In the genomic region with DNA sequence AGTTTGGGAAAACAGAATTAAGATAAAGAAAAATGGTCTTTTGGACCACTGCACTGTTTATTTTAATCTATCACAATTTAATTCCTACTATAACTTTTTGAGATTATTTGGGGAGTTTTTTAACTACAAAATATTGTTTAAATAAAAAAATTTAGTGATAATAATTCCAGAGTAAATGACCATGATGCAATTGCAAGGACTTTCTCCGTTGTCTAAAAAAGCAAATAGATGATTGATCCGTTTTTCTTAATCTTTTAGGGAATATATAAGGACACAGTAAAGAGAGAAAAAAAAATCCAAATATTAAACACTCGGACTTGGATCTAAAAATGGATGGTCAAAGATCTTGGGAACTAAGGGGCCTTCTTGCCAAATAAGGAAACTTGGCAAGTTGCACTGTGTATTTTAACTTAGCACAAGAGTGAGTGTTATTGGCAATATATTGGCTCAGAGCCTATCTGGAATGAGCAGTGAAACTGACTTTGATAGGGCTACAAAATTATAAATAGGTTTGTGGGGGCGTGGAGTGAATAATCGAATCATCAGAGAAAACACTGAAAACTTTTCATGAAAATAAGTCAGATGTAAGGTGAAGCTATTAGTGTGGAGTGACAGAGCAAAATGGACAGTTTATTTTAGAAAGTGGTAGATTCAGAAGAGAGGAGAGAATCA, we compare ENCODE assay signal across 1 cellular context.
TF ChIP-seq lines count a peak whose summit lies in the region.

No MANE protein-coding gene starts in this region.

TF ChIP-seq in K562, 482 proteins besides CTCF, POLR2A, EP300 and RAD21 (continued from another document and continues in another):
- TF ChIP-seq, protein P1, sequence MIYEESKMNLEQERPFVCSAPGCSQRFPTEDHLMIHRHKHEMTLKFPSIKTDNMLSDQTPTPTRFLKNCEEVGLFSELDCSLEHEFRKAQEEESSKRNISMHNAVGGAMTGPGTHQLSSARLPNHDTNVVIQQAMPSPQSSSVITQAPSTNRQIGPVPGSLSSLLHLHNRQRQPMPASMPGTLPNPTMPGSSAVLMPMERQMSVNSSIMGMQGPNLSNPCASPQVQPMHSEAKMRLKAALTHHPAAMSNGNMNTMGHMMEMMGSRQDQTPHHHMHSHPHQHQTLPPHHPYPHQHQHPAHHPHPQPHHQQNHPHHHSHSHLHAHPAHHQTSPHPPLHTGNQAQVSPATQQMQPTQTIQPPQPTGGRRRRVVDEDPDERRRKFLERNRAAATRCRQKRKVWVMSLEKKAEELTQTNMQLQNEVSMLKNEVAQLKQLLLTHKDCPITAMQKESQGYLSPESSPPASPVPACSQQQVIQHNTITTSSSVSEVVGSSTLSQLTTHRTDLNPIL (CRISPR knock-in tag; IDR thresholded peaks at IDR 0.05), result no peak
- TF ChIP-seq GABPA (tag; conservative IDR thresholded peaks at IDR 0.05; ENCODE audit: low read depth), result no peak
- TF ChIP-seq, protein P2, sequence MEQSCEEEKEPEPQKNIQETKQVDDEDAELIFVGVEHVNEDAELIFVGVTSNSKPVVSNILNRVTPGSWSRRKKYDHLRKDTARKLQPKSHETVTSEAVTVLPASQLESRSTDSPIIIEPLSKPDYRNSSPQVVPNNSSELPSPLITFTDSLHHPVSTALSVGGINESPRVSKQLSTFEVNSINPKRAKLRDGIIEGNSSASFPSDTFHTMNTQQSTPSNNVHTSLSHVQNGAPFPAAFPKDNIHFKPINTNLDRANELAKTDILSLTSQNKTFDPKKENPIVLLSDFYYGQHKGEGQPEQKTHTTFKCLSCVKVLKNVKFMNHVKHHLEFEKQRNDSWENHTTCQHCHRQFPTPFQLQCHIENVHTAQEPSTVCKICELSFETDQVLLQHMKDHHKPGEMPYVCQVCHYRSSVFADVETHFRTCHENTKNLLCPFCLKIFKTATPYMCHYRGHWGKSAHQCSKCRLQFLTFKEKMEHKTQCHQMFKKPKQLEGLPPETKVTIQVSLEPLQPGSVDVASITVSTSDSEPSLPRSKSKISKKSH (CRISPR knock-in tag; IDR thresholded peaks at IDR 0.05), result no peak
- TF ChIP-seq, protein P3, sequence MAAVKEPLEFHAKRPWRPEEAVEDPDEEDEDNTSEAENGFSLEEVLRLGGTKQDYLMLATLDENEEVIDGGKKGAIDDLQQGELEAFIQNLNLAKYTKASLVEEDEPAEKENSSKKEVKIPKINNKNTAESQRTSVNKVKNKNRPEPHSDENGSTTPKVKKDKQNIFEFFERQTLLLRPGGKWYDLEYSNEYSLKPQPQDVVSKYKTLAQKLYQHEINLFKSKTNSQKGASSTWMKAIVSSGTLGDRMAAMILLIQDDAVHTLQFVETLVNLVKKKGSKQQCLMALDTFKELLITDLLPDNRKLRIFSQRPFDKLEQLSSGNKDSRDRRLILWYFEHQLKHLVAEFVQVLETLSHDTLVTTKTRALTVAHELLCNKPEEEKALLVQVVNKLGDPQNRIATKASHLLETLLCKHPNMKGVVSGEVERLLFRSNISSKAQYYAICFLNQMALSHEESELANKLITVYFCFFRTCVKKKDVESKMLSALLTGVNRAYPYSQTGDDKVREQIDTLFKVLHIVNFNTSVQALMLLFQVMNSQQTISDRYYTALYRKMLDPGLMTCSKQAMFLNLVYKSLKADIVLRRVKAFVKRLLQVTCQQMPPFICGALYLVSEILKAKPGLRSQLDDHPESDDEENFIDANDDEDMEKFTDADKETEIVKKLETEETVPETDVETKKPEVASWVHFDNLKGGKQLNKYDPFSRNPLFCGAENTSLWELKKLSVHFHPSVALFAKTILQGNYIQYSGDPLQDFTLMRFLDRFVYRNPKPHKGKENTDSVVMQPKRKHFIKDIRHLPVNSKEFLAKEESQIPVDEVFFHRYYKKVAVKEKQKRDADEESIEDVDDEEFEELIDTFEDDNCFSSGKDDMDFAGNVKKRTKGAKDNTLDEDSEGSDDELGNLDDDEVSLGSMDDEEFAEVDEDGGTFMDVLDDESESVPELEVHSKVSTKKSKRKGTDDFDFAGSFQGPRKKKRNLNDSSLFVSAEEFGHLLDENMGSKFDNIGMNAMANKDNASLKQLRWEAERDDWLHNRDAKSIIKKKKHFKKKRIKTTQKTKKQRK (IDR thresholded peaks at IDR 0.05; ENCODE audit: borderline replicate concordance, low read depth, low read length), result no peak
- no peak for TF ChIP-seq POLR3G (IDR thresholded peaks at IDR 0.05; ENCODE audit: extremely low read depth, insufficient read length, insufficient replicate concordance)
- no peak for TF ChIP-seq ZNF217 (CRISPR knock-in tag; IDR thresholded peaks at IDR 0.05)
- peak; percentile 65 for TF ChIP-seq SMARCA4 (IDR thresholded peaks at IDR 0.05)
- no peak for TF ChIP-seq ZFP1 (CRISPR knock-in tag; IDR thresholded peaks at IDR 0.05)
- TF ChIP-seq, protein P4, sequence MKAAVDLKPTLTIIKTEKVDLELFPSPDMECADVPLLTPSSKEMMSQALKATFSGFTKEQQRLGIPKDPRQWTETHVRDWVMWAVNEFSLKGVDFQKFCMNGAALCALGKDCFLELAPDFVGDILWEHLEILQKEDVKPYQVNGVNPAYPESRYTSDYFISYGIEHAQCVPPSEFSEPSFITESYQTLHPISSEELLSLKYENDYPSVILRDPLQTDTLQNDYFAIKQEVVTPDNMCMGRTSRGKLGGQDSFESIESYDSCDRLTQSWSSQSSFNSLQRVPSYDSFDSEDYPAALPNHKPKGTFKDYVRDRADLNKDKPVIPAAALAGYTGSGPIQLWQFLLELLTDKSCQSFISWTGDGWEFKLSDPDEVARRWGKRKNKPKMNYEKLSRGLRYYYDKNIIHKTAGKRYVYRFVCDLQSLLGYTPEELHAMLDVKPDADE (conservative IDR thresholded peaks at IDR 0.05; ENCODE audit: control insufficient read depth, low read depth, low read length), result no peak
- no peak for TF ChIP-seq JUND (IDR thresholded peaks at IDR 0.05; ENCODE audit: borderline replicate concordance, low read depth, low read length)
- no peak for TF ChIP-seq JUND (tag; IDR thresholded peaks at IDR 0.05; ENCODE audit: borderline replicate concordance, low read depth, low read length)
- TF ChIP-seq, protein P5, sequence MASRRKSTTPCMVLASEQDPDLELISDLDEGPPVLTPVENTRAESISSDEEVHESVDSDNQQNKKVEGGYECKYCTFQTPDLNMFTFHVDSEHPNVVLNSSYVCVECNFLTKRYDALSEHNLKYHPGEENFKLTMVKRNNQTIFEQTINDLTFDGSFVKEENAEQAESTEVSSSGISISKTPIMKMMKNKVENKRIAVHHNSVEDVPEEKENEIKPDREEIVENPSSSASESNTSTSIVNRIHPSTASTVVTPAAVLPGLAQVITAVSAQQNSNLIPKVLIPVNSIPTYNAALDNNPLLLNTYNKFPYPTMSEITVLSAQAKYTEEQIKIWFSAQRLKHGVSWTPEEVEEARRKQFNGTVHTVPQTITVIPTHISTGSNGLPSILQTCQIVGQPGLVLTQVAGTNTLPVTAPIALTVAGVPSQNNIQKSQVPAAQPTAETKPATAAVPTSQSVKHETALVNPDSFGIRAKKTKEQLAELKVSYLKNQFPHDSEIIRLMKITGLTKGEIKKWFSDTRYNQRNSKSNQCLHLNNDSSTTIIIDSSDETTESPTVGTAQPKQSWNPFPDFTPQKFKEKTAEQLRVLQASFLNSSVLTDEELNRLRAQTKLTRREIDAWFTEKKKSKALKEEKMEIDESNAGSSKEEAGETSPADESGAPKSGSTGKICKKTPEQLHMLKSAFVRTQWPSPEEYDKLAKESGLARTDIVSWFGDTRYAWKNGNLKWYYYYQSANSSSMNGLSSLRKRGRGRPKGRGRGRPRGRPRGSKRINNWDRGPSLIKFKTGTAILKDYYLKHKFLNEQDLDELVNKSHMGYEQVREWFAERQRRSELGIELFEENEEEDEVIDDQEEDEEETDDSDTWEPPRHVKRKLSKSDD (conservative IDR thresholded peaks at IDR 0.05; ENCODE audit: low read length), result no peak
- TF ChIP-seq CXXC5 (CRISPR knock-in tag; IDR thresholded peaks at IDR 0.05), result no peak
- TF ChIP-seq DACH1 (IDR thresholded peaks at IDR 0.05; ENCODE audit: partially characterized antibody), result peak; percentile 13
- TF ChIP-seq JUN (IDR thresholded peaks at IDR 0.05; ENCODE audit: borderline replicate concordance, low read depth, low read length), result no peak
- no peak for TF ChIP-seq JUN (CRISPR knock-in tag; IDR thresholded peaks at IDR 0.05; ENCODE audit: borderline replicate concordance)
- no peak for TF ChIP-seq ZNF57 (CRISPR knock-in tag; IDR thresholded peaks at IDR 0.05)
- no peak for TF ChIP-seq HNRNPH1 (optimal IDR thresholded peaks at IDR 0.05; ENCODE audit: low read depth, low read length)
- no peak for TF ChIP-seq ZNF589 (CRISPR knock-in tag; IDR thresholded peaks at IDR 0.05; ENCODE audit: low read depth)
- no peak for TF ChIP-seq KLF16 (IDR thresholded peaks at IDR 0.05)
- no peak for TF ChIP-seq MCM7 (IDR thresholded peaks at IDR 0.05)
- TF ChIP-seq, protein P6, sequence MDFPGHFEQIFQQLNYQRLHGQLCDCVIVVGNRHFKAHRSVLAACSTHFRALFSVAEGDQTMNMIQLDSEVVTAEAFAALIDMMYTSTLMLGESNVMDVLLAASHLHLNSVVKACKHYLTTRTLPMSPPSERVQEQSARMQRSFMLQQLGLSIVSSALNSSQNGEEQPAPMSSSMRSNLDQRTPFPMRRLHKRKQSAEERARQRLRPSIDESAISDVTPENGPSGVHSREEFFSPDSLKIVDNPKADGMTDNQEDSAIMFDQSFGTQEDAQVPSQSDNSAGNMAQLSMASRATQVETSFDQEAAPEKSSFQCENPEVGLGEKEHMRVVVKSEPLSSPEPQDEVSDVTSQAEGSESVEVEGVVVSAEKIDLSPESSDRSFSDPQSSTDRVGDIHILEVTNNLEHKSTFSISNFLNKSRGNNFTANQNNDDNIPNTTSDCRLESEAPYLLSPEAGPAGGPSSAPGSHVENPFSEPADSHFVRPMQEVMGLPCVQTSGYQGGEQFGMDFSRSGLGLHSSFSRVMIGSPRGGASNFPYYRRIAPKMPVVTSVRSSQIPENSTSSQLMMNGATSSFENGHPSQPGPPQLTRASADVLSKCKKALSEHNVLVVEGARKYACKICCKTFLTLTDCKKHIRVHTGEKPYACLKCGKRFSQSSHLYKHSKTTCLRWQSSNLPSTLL (IDR thresholded peaks at IDR 0.05), result no peak
- TF ChIP-seq GTF2F1 (IDR thresholded peaks at IDR 0.05; ENCODE audit: low read depth, low read length), result no peak
- TF ChIP-seq SETDB1 (IDR thresholded peaks at IDR 0.05; ENCODE audit: low read length), result no peak
- no peak for TF ChIP-seq RBM15 (IDR thresholded peaks at IDR 0.05; ENCODE audit: insufficient read depth, low read length)
- TF ChIP-seq ATF7 (IDR thresholded peaks at IDR 0.05), result no peak
- TF ChIP-seq BDP1 (IDR thresholded peaks at IDR 0.05; ENCODE audit: insufficient read depth, insufficient read length), result no peak
- TF ChIP-seq, protein P7, sequence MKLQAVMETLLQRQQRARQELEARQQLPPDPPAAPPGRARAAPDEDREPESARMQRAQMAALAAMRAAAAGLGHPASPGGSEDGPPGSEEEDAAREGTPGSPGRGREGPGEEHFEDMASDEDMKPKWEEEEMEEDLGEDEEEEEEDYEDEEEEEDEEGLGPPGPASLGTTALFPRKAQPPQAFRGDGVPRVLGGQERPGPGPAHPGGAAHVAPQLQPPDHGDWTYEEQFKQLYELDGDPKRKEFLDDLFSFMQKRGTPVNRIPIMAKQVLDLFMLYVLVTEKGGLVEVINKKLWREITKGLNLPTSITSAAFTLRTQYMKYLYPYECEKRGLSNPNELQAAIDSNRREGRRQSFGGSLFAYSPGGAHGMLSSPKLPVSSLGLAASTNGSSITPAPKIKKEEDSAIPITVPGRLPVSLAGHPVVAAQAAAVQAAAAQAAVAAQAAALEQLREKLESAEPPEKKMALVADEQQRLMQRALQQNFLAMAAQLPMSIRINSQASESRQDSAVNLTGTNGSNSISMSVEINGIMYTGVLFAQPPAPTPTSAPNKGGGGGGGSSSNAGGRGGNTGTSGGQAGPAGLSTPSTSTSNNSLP (IDR thresholded peaks at IDR 0.05; ENCODE audit: borderline replicate concordance, low read depth, low read length), result peak; percentile 56; the same call in 1 of the 2 replicates
- TF ChIP-seq BRCA1 (IDR thresholded peaks at IDR 0.05), result no peak
- TF ChIP-seq BRCA1 (CRISPR knock-in tag; IDR thresholded peaks at IDR 0.05), result no peak
- no peak for TF ChIP-seq XRCC3 (IDR thresholded peaks at IDR 0.05)
- peak; percentile 41 to 95; a peak in 3 of 4 replicates for TF ChIP-seq SRF (CRISPR knock-in tag; IDR thresholded peaks at IDR 0.05)
- no peak for TF ChIP-seq ZNF212 (CRISPR knock-in tag; IDR thresholded peaks at IDR 0.05)
- no peak for TF ChIP-seq TGIF2 (CRISPR knock-in tag; IDR thresholded peaks at IDR 0.05)
- TF ChIP-seq SMARCE1 (IDR thresholded peaks at IDR 0.05), result peak; percentile 64; the same call in 1 of the 2 replicates
- TF ChIP-seq, protein P8, sequence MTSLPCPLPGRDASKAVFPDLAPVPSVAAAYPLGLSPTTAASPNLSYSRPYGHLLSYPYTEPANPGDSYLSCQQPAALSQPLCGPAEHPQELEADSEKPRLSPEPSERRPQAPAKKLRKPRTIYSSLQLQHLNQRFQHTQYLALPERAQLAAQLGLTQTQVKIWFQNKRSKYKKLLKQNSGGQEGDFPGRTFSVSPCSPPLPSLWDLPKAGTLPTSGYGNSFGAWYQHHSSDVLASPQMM (CRISPR knock-in tag; IDR thresholded peaks at IDR 0.05), result no peak
- TF ChIP-seq, protein P9, sequence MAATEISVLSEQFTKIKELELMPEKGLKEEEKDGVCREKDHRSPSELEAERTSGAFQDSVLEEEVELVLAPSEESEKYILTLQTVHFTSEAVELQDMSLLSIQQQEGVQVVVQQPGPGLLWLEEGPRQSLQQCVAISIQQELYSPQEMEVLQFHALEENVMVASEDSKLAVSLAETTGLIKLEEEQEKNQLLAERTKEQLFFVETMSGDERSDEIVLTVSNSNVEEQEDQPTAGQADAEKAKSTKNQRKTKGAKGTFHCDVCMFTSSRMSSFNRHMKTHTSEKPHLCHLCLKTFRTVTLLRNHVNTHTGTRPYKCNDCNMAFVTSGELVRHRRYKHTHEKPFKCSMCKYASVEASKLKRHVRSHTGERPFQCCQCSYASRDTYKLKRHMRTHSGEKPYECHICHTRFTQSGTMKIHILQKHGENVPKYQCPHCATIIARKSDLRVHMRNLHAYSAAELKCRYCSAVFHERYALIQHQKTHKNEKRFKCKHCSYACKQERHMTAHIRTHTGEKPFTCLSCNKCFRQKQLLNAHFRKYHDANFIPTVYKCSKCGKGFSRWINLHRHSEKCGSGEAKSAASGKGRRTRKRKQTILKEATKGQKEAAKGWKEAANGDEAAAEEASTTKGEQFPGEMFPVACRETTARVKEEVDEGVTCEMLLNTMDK (IDR thresholded peaks at IDR 0.05; ENCODE audit: borderline replicate concordance, insufficient read depth, low read depth, low read length, poor library complexity, severe bottlenecking), result no peak
- TF ChIP-seq, protein P10, sequence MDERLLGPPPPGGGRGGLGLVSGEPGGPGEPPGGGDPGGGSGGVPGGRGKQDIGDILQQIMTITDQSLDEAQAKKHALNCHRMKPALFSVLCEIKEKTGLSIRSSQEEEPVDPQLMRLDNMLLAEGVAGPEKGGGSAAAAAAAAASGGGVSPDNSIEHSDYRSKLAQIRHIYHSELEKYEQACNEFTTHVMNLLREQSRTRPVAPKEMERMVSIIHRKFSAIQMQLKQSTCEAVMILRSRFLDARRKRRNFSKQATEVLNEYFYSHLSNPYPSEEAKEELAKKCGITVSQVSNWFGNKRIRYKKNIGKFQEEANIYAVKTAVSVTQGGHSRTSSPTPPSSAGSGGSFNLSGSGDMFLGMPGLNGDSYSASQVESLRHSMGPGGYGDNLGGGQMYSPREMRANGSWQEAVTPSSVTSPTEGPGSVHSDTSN (CRISPR knock-in tag; IDR thresholded peaks at IDR 0.05; ENCODE audit: low read depth), result no peak
- TF ChIP-seq, protein P10 (tag; conservative IDR thresholded peaks at IDR 0.05; ENCODE audit: low read depth), result 0 out of 2 replicates have a peak, but pooled peaks have one; percentile 10
